8 cellular contexts compared by ENCODE assay signal in the genomic region with DNA sequence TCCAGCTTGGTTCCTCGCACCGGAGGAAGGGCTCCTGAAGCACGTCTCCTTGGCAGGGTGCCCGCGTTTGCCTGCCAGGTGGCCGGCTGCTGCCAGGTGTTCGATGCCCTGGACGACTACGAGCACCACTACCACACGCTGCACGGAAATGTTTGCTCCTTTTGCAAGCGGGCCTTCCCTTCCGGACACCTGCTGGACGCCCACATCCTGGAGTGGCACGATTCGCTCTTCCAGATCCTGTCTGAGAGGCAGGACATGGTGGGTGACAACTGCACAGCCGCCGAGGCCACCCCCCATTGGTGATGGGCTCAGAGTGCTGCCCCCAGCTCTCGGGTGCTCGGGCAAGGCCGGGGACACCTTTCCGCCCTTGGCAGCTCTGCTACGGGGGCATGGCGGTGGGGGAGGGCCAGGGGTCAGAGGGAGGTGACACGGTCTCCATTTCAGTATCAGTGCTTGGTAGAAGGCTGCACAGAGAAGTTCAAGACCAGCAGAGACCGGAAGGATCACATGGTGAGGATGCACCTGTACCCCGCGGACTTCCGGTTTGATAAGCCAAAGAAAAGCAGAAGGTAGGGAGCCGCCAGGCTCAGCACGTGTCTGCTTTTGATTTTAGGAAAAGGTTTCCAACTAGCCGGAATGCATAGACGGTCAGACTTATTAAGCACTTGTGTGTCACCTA. TPM values are rescaled to one million over a fixed set of nuclear protein-coding genes. Genes with fewer than 3 reads are reported as not detected.
DNase-seq lines count a peak whose midpoint lies in the region; ATAC-seq, FAIRE-seq and TF ChIP-seq lines count a peak whose summit lies in the region.

No MANE protein-coding gene starts in this region.

- H3K9ac ChIP-seq in ES-I3 (ENCODE audit: low read depth, low read length): peak overlapping the region; percentile 39; the same call in 1 of the 2 replicates

- H3K36me3 ChIP-seq in ES-I3 (ENCODE audit: insufficient read depth, low read length): no peaks in the 10 kb centered on the region
- H3K36me3 ChIP-seq in pancreas: peaks cover 0 to 11% (median 4%) of the 10 kb centered on the region in 3 donors

- intact Hi-C loops in dorsolateral prefrontal cortex (cut with DNase I): loop anchor here (5.0 kb wide), 3 partner anchors 48 to 473 kb away; a partner anchor contains a TSS
- intact Hi-C loops in pancreas (cut with DNase I): no loop called here

- peak overlapping the region in 28 of 59 donors; percentile 58 to 99 (median 97) for H3K27ac ChIP-seq in dorsolateral prefrontal cortex
- peak overlapping the region; percentile 93 to 98 (median 98) for H3K27ac ChIP-seq in pancreas

- no peak for FAIRE-seq in pancreas (lab: Jason Lieb, UNC)

- H3K27me3 ChIP-seq in dorsolateral prefrontal cortex: no peaks in the 10 kb centered on the region
- no peaks in the 10 kb centered on the region for H3K27me3 ChIP-seq in pancreas

- TF ChIP-seq CTCF in dorsolateral prefrontal cortex (IDR thresholded peaks at IDR 0.05 in 54 of 56, conservative IDR thresholded peaks at IDR 0.05 in 2 of 56; ENCODE audit: low read depth in 1 of 56, partially characterized antibody in 56 of 56) (no peak), pancreas (IDR thresholded peaks at IDR 0.05) (no peak)

- H3K4me3 ChIP-seq in dorsolateral prefrontal cortex (peak overlapping the region in 49 of 59 donors; percentile 72 to 100 (median 97)), pancreas (peak overlapping the region in 2 of 4 donors; percentile 91 to 97)

- WGBS in pancreas, 2 donors: 60 to 62% methylated on average over 33 of the region's 33 CpGs

- peaks cover 8% of the 10 kb centered on the region; the same call in 1 of the 2 replicates for H3K4me1 ChIP-seq in ES-I3 (ENCODE audit: insufficient read depth, low read length)
- peaks cover 10 to 20% (median 15%) of the 10 kb centered on the region in 3 donors for H3K4me1 ChIP-seq in pancreas

- H3K9me3 ChIP-seq in ES-I3 (ENCODE audit: control insufficient read depth, insufficient read depth, low read length): no peaks in the 10 kb centered on the region
- no peaks in the 10 kb centered on the region for H3K9me3 ChIP-seq in pancreas

- DNase-seq in NCI-H345 treated with DMSO at 0.1 percent for 48 hours (lab: John Stamatoyannopoulos, UW; ENCODE audit: unreplicated experiment) (peak; percentile 20), dorsolateral prefrontal cortex (peak in 1 of 10 donors; percentile 27), pancreas (peak; percentile 59 to 92 (median 80)), AG20443 (ENCODE audit: low spot score) (no peak)

- ATAC-seq in pancreas (peak in 2 of 4 donors; percentile 5 to 6), GM21515 (IDR thresholded peaks at IDR 0.05; ENCODE audit: unreplicated experiment) (no peak), GM21526 (IDR thresholded peaks at IDR 0.05; ENCODE audit: low FRiP score, unreplicated experiment) (no peak), GM21529 (IDR thresholded peaks at IDR 0.05; ENCODE audit: unreplicated experiment) (no peak)

RNA-seq across cellular contexts. Expression of a gene that starts 1.1 kb away (rescaled TPM):
- 10 to 100 TPM; 15.3 to 36.6 (median 26.1) TPM for total RNA-seq in dorsolateral prefrontal cortex
- 10 to 100 TPM; 13.3 to 18.7 (median 16.3) TPM for total RNA-seq in pancreas
- polyA plus RNA-seq in pancreas: 10 to 100 TPM; 28.1 to 40.3 TPM

RNA-seq across cellular contexts. Expression of a gene that starts 1.2 kb away (rescaled TPM):
- total RNA-seq in dorsolateral prefrontal cortex: 10 to 100 TPM; 43.1 to 87.2 (median 61.0) TPM
- 10 to 100 TPM; 23.5 to 33.3 (median 28.9) TPM for total RNA-seq in pancreas
- polyA plus RNA-seq in pancreas: 100 to 1,000 TPM in 1 of 2 donors, 10 to 100 TPM in 1; 97.5 to 161 TPM

RNA-seq across cellular contexts. Expression of a gene that starts 26.8 kb away (rescaled TPM):
- total RNA-seq in dorsolateral prefrontal cortex (100 to 1,000 TPM in 119 of 120 experiments, 10 to 100 TPM in 1; 79.8 to 353 (median 247) TPM), pancreas (1 to 10 TPM in 4 of 6 donors, under 1 TPM in 2; 0.75 to 7.0 (median 2.3) TPM)
- polyA plus RNA-seq in pancreas: 10 to 100 TPM in 1 of 2 donors, 1 to 10 TPM in 1; 3.7 to 17.8 TPM

RNA-seq across cellular contexts. Expression of a gene that starts 33.2 kb away (rescaled TPM):
- total RNA-seq in dorsolateral prefrontal cortex: 10 to 100 TPM in 21 of 120 experiments, 1 to 10 TPM in 99; 2.0 to 18.0 (median 6.8) TPM
- 1 to 10 TPM; 2.0 to 9.8 (median 5.0) TPM for total RNA-seq in pancreas
- polyA plus RNA-seq in pancreas: 1 to 10 TPM; 7.2 to 8.5 TPM

RNA-seq across cellular contexts. Expression of a gene that starts 37.3 kb away (rescaled TPM):
- total RNA-seq in dorsolateral prefrontal cortex: 1 to 10 TPM in 3 of 120 experiments, under 1 TPM in 10, not detected in 107; 0.54 to 1.3 (median 0.75) TPM
- total RNA-seq in pancreas: not detected
- polyA plus RNA-seq in pancreas: not detected

Comparison
In these comparisons a context has a peak if more than half of its experiments do, and no peak if none do; other contexts are left out.
1. RNA of a gene that starts 26.8 kb away (total RNA-seq): 79.8 to 353 TPM in dorsolateral prefrontal cortex; 0.75 to 7.0 TPM in pancreas; every median in the first group is over 10 times any median in the second.
2. intact Hi-C loops: an anchor here in dorsolateral prefrontal cortex (5.0 kb wide); none called in pancreas.